Comparison of ENCODE assay signal across 8 cellular contexts in genomic region chr15:68053997-68054657, GRCh38. TPM values are rescaled to one million over a fixed set of nuclear protein-coding genes. Genes with fewer than 3 reads are reported as not detected.
DNase-seq lines count a peak whose midpoint lies in the region; ATAC-seq, FAIRE-seq and TF ChIP-seq lines count a peak whose summit lies in the region.

Gene PIAS1, plus strand, starts transcription at chr15:68054315. Its CDS starts 12 bp downstream, at chr15:68054327.

- H4K20me1 ChIP-seq in Loucy (ENCODE audit: insufficient read depth, low read length, poor library complexity, severe bottlenecking) = peaks cover 44% of the 10 kb centered on the region

- peak within 1 kb of the TSS; percentile 60 for H3K27ac ChIP-seq in RWPE2 (ENCODE audit: poor library complexity, severe bottlenecking)

- no peaks in the 10 kb centered on the region for H3K27me3 ChIP-seq in Loucy (ENCODE audit: insufficient read depth, low read length, poor library complexity, severe bottlenecking)
- no peaks in the 10 kb centered on the region for H3K27me3 ChIP-seq in RWPE2 (ENCODE audit: insufficient read depth, poor library complexity, severe bottlenecking)

- H3K4me3 ChIP-seq in Loucy (ENCODE audit: low read length, poor library complexity, severe bottlenecking) (peak within 1 kb of the TSS; percentile 84), RWPE2 (ENCODE audit: severe bottlenecking) (peak within 1 kb of the TSS; percentile 94)

- no peaks in the 10 kb centered on the region for H3K9me2 ChIP-seq in Loucy (replicated peaks; ENCODE audit: low read depth, low read length)

- peaks cover 40% of the 10 kb centered on the region for H3K4me1 Mint-ChIP-seq in activated T-helper 2 cell treated with anti-CD3 and anti-CD28 coated beads, Interferon-gamma antibody, Interleukin-2, Interleukin-4, amounts not matched to agents 10 μg/mL and 5 μg/mL and 100 μg/mL, durations not matched to agents 14 hours and 24 hours and 36 hours (ENCODE audit: low read depth)
- H3K4me1 Mint-ChIP-seq in natural killer cell = peaks cover 42 to 47% of the 10 kb centered on the region in 2 donors

- peaks cover 1% of the 10 kb centered on the region for H3K27me3 Mint-ChIP-seq in activated T-helper 2 cell treated with anti-CD3 and anti-CD28 coated beads, Interferon-gamma antibody, Interleukin-2, Interleukin-4, amounts not matched to agents 10 μg/mL and 5 μg/mL and 100 μg/mL, durations not matched to agents 14 hours and 24 hours and 36 hours (ENCODE audit: low read depth)
- H3K27me3 Mint-ChIP-seq in natural killer cell (ENCODE audit: low read depth in 2 of 2) = no peaks in the 10 kb centered on the region

- no peaks in the 10 kb centered on the region for H3F3A ChIP-seq in Loucy (ENCODE audit: low read depth)

- no peaks in the 10 kb centered on the region for H3K36me3 ChIP-seq in Loucy (ENCODE audit: insufficient read depth, low read length)
- H3K36me3 ChIP-seq in RWPE2 (ENCODE audit: low read depth) = no peaks in the 10 kb centered on the region

- peaks cover 8% of the 10 kb centered on the region for H3K9me3 Mint-ChIP-seq in activated T-helper 2 cell treated with anti-CD3 and anti-CD28 coated beads, Interferon-gamma antibody, Interleukin-2, Interleukin-4, amounts not matched to agents 10 μg/mL and 5 μg/mL and 100 μg/mL, durations not matched to agents 14 hours and 24 hours and 36 hours
- no peaks in the 10 kb centered on the region for H3K9me3 Mint-ChIP-seq in natural killer cell

- H3K79me2 ChIP-seq in Loucy (ENCODE audit: insufficient read depth, low read length) = peaks cover 48% of the 10 kb centered on the region

- H3K36me3 Mint-ChIP-seq in activated T-helper 2 cell treated with anti-CD3 and anti-CD28 coated beads, Interferon-gamma antibody, Interleukin-2, Interleukin-4, amounts not matched to agents 10 μg/mL and 5 μg/mL and 100 μg/mL, durations not matched to agents 14 hours and 24 hours and 36 hours (ENCODE audit: low read depth) = peaks cover 6% of the 10 kb centered on the region
- no peaks in the 10 kb centered on the region for H3K36me3 Mint-ChIP-seq in natural killer cell

- peak within 1 kb of the TSS; percentile 92 for H2AFZ ChIP-seq in Loucy (ENCODE audit: low read length)

- peak within 1 kb of the TSS; percentile 84 for H3K4me2 ChIP-seq in Loucy (ENCODE audit: low read depth, low read length, poor library complexity, severe bottlenecking)

- peak; percentile 22; the same call in 1 of the 2 replicates for TF ChIP-seq CTCF in Loucy (conservative IDR thresholded peaks at IDR 0.05; ENCODE audit: low read length)
- TF ChIP-seq CTCF in RWPE2 (IDR thresholded peaks at IDR 0.05; ENCODE audit: poor library complexity, severe bottlenecking) = no peak
- TF ChIP-seq CTCF in natural killer cell (IDR thresholded peaks at IDR 0.05) = no peak

- peak; percentile 86 for ATAC-seq in RWPE2 (ENCODE audit: low read depth)
- peak; percentile 88 to 98 (median 93) for ATAC-seq in natural killer cell

- peak within 1 kb of the TSS; percentile 74 for H3K9ac ChIP-seq in Loucy (ENCODE audit: low read depth, low read length, poor library complexity, severe bottlenecking)

- H3K4me1 ChIP-seq in Loucy (ENCODE audit: insufficient read depth, low read length, poor library complexity, severe bottlenecking) (peaks cover 35% of the 10 kb centered on the region), RWPE2 (ENCODE audit: insufficient read depth, poor library complexity, severe bottlenecking) (peaks cover 22% of the 10 kb centered on the region)

- DNase-seq in EL = peak; percentile 96
- peak; percentile 65 for DNase-seq in H54 (ENCODE audit: insufficient read length, low spot score)
- peak; percentile 97 for DNase-seq in RWPE2 (ENCODE audit: low spot score)
- peak; percentile 89 for DNase-seq in activated T-helper 2 cell treated with anti-CD3 and anti-CD28 coated beads, Interferon-gamma antibody, Interleukin-2, Interleukin-4, amounts not matched to agents 10 μg/mL and 5 μg/mL and 100 μg/mL, durations not matched to agents 14 hours and 24 hours and 36 hours (ENCODE audit: low spot score)
- DNase-seq in fibroblast of peridontal ligament (ENCODE audit: extremely low read depth) = peak; percentile 80
- peak; percentile 90 for DNase-seq in natural killer cell
- peak; percentile 89 to 96 (median 94) for DNase-seq in stimulated activated naive CD4-positive, alpha-beta T cell (lab: John Stamatoyannopoulos, UW)

- intact Hi-C loops in activated T-helper 2 cell treated with anti-CD3 and anti-CD28 coated beads, Interferon-gamma antibody, Interleukin-2, Interleukin-4, amounts not matched to agents 10 μg/mL and 5 μg/mL and 100 μg/mL, durations not matched to agents 14 hours and 24 hours and 36 hours (cut with micrococcal nuclease) = loop anchor here (2.0 to 10.0 kb wide), 4 partner anchors 155 to 223 kb away; partner anchors contain the start of genes CLN6 and FEM1B
- intact Hi-C loops in natural killer cell (cut with micrococcal nuclease) = loop anchor here (2.0 kb wide), 1 partner anchor 177 kb away; no protein-coding TSS in a partner anchor

- peak within 1 kb of the TSS; percentile 99 for H3K4me3 Mint-ChIP-seq in activated T-helper 2 cell treated with anti-CD3 and anti-CD28 coated beads, Interferon-gamma antibody, Interleukin-2, Interleukin-4, amounts not matched to agents 10 μg/mL and 5 μg/mL and 100 μg/mL, durations not matched to agents 14 hours and 24 hours and 36 hours (ENCODE audit: low read depth)
- peak within 1 kb of the TSS; percentile 98 for H3K4me3 Mint-ChIP-seq in natural killer cell

- H3K27ac Mint-ChIP-seq in activated T-helper 2 cell treated with anti-CD3 and anti-CD28 coated beads, Interferon-gamma antibody, Interleukin-2, Interleukin-4, amounts not matched to agents 10 μg/mL and 5 μg/mL and 100 μg/mL, durations not matched to agents 14 hours and 24 hours and 36 hours = peak within 1 kb of the TSS; percentile 95
- H3K27ac Mint-ChIP-seq in natural killer cell = peak within 1 kb of the TSS; percentile 91 to 92

- FAIRE-seq in H54 (lab: Jason Lieb, UNC) = no peak

- H3K9me3 ChIP-seq in Loucy (ENCODE audit: insufficient read depth, low read depth, low read length) (no peaks in the 10 kb centered on the region), RWPE2 (ENCODE audit: severe bottlenecking) (no peaks in the 10 kb centered on the region)

- TF ChIP-seq POLR2A in H54 (IDR thresholded peaks at IDR 0.05; ENCODE audit: low read depth, low read length) = peak; percentile 80

RNA-seq across cellular contexts. Expression of gene PIAS1, which starts in this region (rescaled TPM):
- 30.3 and 34.4 TPM in 2 replicates for total RNA-seq in activated T-helper 2 cell treated with anti-CD3 and anti-CD28 coated beads, Interferon-gamma antibody, Interleukin-2, Interleukin-4, amounts not matched to agents 10 μg/mL and 5 μg/mL and 100 μg/mL, durations not matched to agents 14 hours and 24 hours and 36 hours
- 100 to 1,000 TPM in 1 of 3 donors, 10 to 100 TPM in 2; 94.7 to 103 (median 99.2) TPM for total RNA-seq in natural killer cell

Comparison
In these comparisons a context has a peak if more than half of its experiments do, and no peak if none do; other contexts are left out.
1. Peak in every context shown above with its lines: DNase-seq, ATAC-seq, H3K4me3 ChIP-seq and H3K27ac ChIP-seq.